Comparison of ENCODE assay signal across 8 cellular contexts in the genomic region with DNA sequence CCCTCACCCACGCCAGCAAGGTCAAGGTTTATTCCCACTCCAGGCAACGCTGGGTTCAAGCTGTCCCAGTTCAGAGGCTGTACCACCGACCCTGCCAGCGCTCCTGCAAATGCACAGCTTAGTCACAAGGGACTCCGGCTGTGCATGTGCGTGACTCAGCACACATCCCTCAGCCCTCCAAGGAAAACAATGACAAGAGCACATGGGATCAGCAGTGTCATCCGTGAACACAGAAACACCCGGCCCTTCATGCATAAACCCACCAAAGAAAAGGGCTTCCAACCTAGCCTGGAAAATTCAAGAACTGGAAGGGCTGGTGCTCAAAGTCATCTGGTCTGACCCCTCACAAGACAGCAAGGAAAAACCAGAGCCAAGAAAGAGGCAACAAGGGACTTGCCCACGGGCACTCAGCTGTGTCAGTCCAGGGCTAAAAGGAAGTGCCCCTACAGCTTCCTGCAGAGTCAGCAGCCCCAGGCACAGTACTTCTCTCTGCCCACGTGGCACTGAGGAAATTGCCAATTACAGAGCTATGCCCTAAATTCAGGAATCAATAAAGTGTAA.
A peak's percentile ranks its signal among the peaks of the same experiment; 100 is the strongest.
DNase-seq lines count a peak whose midpoint lies in the region; ATAC-seq and TF ChIP-seq lines count a peak whose summit lies in the region.

No MANE protein-coding gene starts in this region.

- no peaks in the 10 kb centered on the region for H3K36me3 Mint-ChIP-seq in naive thymus-derived CD4-positive, alpha-beta T cell
- H3K36me3 Mint-ChIP-seq in T-helper 17 cell (ENCODE audit: low read depth): no peaks in the 10 kb centered on the region

- no peak overlapping the region for H3K4me3 ChIP-seq in BJ (ENCODE audit: low read depth, low read length)
- H3K4me3 ChIP-seq in NB4 (ENCODE audit: low read depth, low read length): no peak overlapping the region
- H3K4me3 ChIP-seq in choroid plexus epithelial cell (ENCODE audit: low read depth, low read length): no peak overlapping the region
- no peak overlapping the region for H3K4me3 ChIP-seq in mesodermal cell (ENCODE audit: extremely low read depth, insufficient read depth, low read length, poor library complexity, severe bottlenecking)
- no peak overlapping the region for H3K4me3 ChIP-seq in naive thymus-derived CD4-positive, alpha-beta T cell (ENCODE audit: low read length)

- H3K36me3 ChIP-seq in BJ (ENCODE audit: control insufficient read depth, insufficient read depth, low read length) (no peaks in the 10 kb centered on the region), mesodermal cell (ENCODE audit: control insufficient read depth, insufficient read depth, low read length) (no peaks in the 10 kb centered on the region)
- no peaks in the 10 kb centered on the region for H3K36me3 ChIP-seq in naive thymus-derived CD4-positive, alpha-beta T cell (ENCODE audit: control insufficient read depth in 2 of 3, insufficient read depth in 3 of 3, low read length in 3 of 3)

- TF ChIP-seq POLR2A in NB4 (IDR thresholded peaks at IDR 0.05; ENCODE audit: extremely low read depth, insufficient read length): no peak

- peaks cover 28% of the 10 kb centered on the region for H3K4me1 ChIP-seq in mesodermal cell (ENCODE audit: control insufficient read depth, insufficient read depth, low read length, poor library complexity, severe bottlenecking)
- no peaks in the 10 kb centered on the region for H3K4me1 ChIP-seq in naive thymus-derived CD4-positive, alpha-beta T cell (ENCODE audit: control insufficient read depth in 2 of 2, insufficient read depth in 2 of 2, low read length in 2 of 2)

- TF ChIP-seq CTCF in BJ (IDR thresholded peaks at IDR 0.05; ENCODE audit: insufficient read depth, low read depth, low read length): no peak
- TF ChIP-seq CTCF in NB4 (IDR thresholded peaks at IDR 0.05; ENCODE audit: low read depth, low read length): no peak
- TF ChIP-seq CTCF in choroid plexus epithelial cell (conservative IDR thresholded peaks at IDR 0.05; ENCODE audit: low read depth, low read length): no peak

- POLR2A ChIA-PET in BJ (lab: Charles Lee): interaction anchor here (0.6 to 1.1 kb wide), 2 partner anchors 62 to 230 kb away, joined by 3 to 7 read pairs; no protein-coding TSS in a partner anchor
- POLR2A ChIA-PET in naive thymus-derived CD4-positive, alpha-beta T cell (lab: Charles Lee): no interaction called here

- intact Hi-C loops in naive thymus-derived CD4-positive, alpha-beta T cell (cut with micrococcal nuclease): no loop called here

- ATAC-seq in naive thymus-derived CD4-positive, alpha-beta T cell: no peak
- no peak for ATAC-seq in T-helper 17 cell

- WGBS in mesodermal cell (ENCODE audit: insufficient coverage in 2 of 2), 2 experiments: 82 to 86% methylated on average over 9 of the region's 10 CpGs

- no peaks in the 10 kb centered on the region for H3K4me1 Mint-ChIP-seq in naive thymus-derived CD4-positive, alpha-beta T cell
- H3K4me1 Mint-ChIP-seq in T-helper 17 cell: no peaks in the 10 kb centered on the region

- H3K9me3 ChIP-seq in mesodermal cell (ENCODE audit: control insufficient read depth, low read length): no peaks in the 10 kb centered on the region
- no peaks in the 10 kb centered on the region for H3K9me3 ChIP-seq in naive thymus-derived CD4-positive, alpha-beta T cell (ENCODE audit: control insufficient read depth in 2 of 3, low read length in 3 of 3)
- no peaks in the 10 kb centered on the region for H3K9me3 ChIP-seq in T-helper 17 cell (ENCODE audit: control insufficient read depth, low read length, poor library complexity, severe bottlenecking)

- H3K27ac Mint-ChIP-seq in naive thymus-derived CD4-positive, alpha-beta T cell: no peak overlapping the region
- no peak overlapping the region for H3K27ac Mint-ChIP-seq in T-helper 17 cell

- no peak overlapping the region for H3K4me3 Mint-ChIP-seq in naive thymus-derived CD4-positive, alpha-beta T cell
- no peak overlapping the region for H3K4me3 Mint-ChIP-seq in T-helper 17 cell

- H3K27ac ChIP-seq in mesodermal cell (ENCODE audit: low read depth, low read length, severe bottlenecking): peak overlapping the region; percentile 72
- no peak overlapping the region for H3K27ac ChIP-seq in naive thymus-derived CD4-positive, alpha-beta T cell (ENCODE audit: low read depth, low read length)

- CTCF ChIA-PET in BJ (lab: Yijun Ruan, JAX): interaction anchor here (0.7 to 1.4 kb wide), 4 partner anchors 88 to 358 kb away, joined by 3 to 4 read pairs (median 4); no protein-coding TSS in a partner anchor
- CTCF ChIA-PET in naive thymus-derived CD4-positive, alpha-beta T cell (lab: Charles Lee): no interaction called here

- DNase-seq in BJ (ENCODE audit: low read depth) (peak; percentile 51), NB4 (ENCODE audit: low read depth) (peak; percentile 58), choroid plexus epithelial cell (ENCODE audit: low read depth) (peak; percentile 73), NAMALWA (ENCODE audit: low spot score) (no peak), T-helper 17 cell (no peak)
- no peak for DNase-seq in stimulated activated CD4-positive, alpha-beta T cell treated with anti-CD3 and anti-CD28 coated beads, Interleukin-4, amount 100 ng/mL, for 24 hours
- no peak for DNase-seq in naive thymus-derived CD4-positive, alpha-beta T cell

- no peaks in the 10 kb centered on the region for H3K27me3 ChIP-seq in BJ (ENCODE audit: control insufficient read depth, insufficient read depth, low read length)
- H3K27me3 ChIP-seq in naive thymus-derived CD4-positive, alpha-beta T cell (ENCODE audit: control insufficient read depth in 2 of 2, insufficient read depth in 2 of 2, low read length in 2 of 2): no peaks in the 10 kb centered on the region

- H3K27me3 Mint-ChIP-seq in naive thymus-derived CD4-positive, alpha-beta T cell: peaks cover 0 to 15% (median 0%) of the 10 kb centered on the region in 5 donors
- peaks cover 14% of the 10 kb centered on the region for H3K27me3 Mint-ChIP-seq in T-helper 17 cell

- H3K9me3 Mint-ChIP-seq in naive thymus-derived CD4-positive, alpha-beta T cell: peaks cover 0 to 5% (median 0%) of the 10 kb centered on the region in 11 donors

Comparison
In these comparisons a context has a peak if more than half of its experiments do, and no peak if none do; other contexts are left out.
1. DNase-seq: peak in BJ (single experiment), NB4 (single experiment) and choroid plexus epithelial cell (single experiment); none in stimulated activated CD4-positive, alpha-beta T cell treated with anti-CD3 and anti-CD28 coated beads, Interleukin-4, amount 100 ng/mL, for 24 hours (single experiment), NAMALWA (single experiment), naive thymus-derived CD4-positive, alpha-beta T cell (0 of 9) and T-helper 17 cell (0 of 3).